ENCODE assay signal across 18 cellular contexts in the genomic region with DNA sequence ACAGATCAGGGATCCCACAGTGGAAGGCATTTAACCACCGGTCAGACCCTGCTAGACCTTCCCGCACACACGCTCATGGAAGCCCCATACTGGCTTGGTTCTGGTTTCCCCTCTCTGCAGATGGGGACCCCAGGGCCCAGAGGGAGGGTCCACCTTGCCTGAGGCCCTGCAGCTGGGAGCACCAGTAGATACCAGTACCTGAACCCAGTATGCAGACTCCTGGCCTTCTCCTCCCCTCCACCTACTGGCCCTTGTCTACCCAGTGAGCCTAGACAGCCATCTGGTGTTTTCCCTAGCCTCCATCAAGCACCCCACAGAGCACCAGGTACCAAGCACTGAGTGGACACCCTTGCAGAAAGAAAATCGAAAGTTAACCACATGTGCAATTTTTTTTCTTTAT.
A peak's percentile ranks its signal among the peaks of the same experiment; 100 is the strongest.
DNase-seq lines count a peak whose midpoint lies in the region; ATAC-seq and TF ChIP-seq lines count a peak whose summit lies in the region.
"Had no signal": no experiment of that assay in that cellular context is flagged by ENCODE, and none has a peak within 500 bp of the region (broad histone marks: within the 10 kb centered on the region; RNA-seq: fewer than 3 reads in every experiment).

No MANE protein-coding gene starts in this region.

- no peaks in the 10 kb centered on the region for H3K79me2 ChIP-seq in GM23338 (replicated peaks; ENCODE audit: insufficient read depth)
- H3K79me2 ChIP-seq in OCI-LY7 (ENCODE audit: insufficient read depth, low read depth, low read length), result no peaks in the 10 kb centered on the region

- H3K9me2 ChIP-seq in GM23338 (ENCODE audit: insufficient read depth) (no peaks in the 10 kb centered on the region), OCI-LY7 (ENCODE audit: insufficient read depth, low read length) (no peaks in the 10 kb centered on the region)

- POLR2A ChIA-PET in OCI-LY7 (lab: Charles Lee), result no interaction called here

- H3K27ac Mint-ChIP-seq in GM23338, result peak overlapping the region; percentile 57; the same call in 1 of the 2 replicates
- H3K27ac Mint-ChIP-seq: activated CD4-positive, alpha-beta T cell treated with anti-CD3 and anti-CD28 coated beads, Interleukin-2, amount 10 ng/mL, durations not matched to agents 7 days and 5 days; activated naive CD4-positive, alpha-beta T cell treated with anti-CD3 and anti-CD28 coated beads, Interleukin-2, amount 50 U/mL, for 24 hours; CD4-positive, alpha-beta T cell had no signal

- H3K4me1 Mint-ChIP-seq in GM23338, result peaks cover 45% of the 10 kb centered on the region
- H3K4me1 Mint-ChIP-seq: activated CD4-positive, alpha-beta T cell treated with anti-CD3 and anti-CD28 coated beads, Interleukin-2, amount 10 ng/mL, durations not matched to agents 7 days and 5 days; activated naive CD4-positive, alpha-beta T cell treated with anti-CD3 and anti-CD28 coated beads, Interleukin-2, amount 50 U/mL, for 24 hours had no signal

- peaks cover 20% of the 10 kb centered on the region for H3K4me1 ChIP-seq in GM23338 (ENCODE audit: insufficient read depth)
- H3K4me1 ChIP-seq in OCI-LY7 (ENCODE audit: insufficient read depth, low read length, poor library complexity, severe bottlenecking), result peaks cover 65% of the 10 kb centered on the region
- H3K4me1 ChIP-seq: heart left ventricle, thyroid gland had no signal

- H3K27ac ChIP-seq in GM23338 (ENCODE audit: low read depth), result no peak overlapping the region
- H3K27ac ChIP-seq in OCI-LY7 (ENCODE audit: low read depth, low read length, poor library complexity, severe bottlenecking), result peak overlapping the region; percentile 6
- H3K27ac ChIP-seq: brain microvascular endothelial cell, heart left ventricle, KMS-11, thyroid gland had no signal

- no TSS peak for BruUV-seq in OCI-LY7 (replicated peaks; lab: Mats Ljungman, UMichigan)

- H3K36me3 ChIP-seq in GM23338 (ENCODE audit: insufficient read depth) (no peaks in the 10 kb centered on the region), OCI-LY7 (ENCODE audit: insufficient read depth, low read length) (no peaks in the 10 kb centered on the region)
- H3K36me3 ChIP-seq: brain microvascular endothelial cell, heart left ventricle, thyroid gland had no signal

- peaks cover 3% of the 10 kb centered on the region for H3K27me3 Mint-ChIP-seq in GM23338 (ENCODE audit: insufficient read depth, low read depth, poor library complexity)

- CTCF ChIA-PET in OCI-LY7 (lab: Charles Lee; ENCODE audit: unreplicated experiment), result no interaction called here

- no peaks in the 10 kb centered on the region for H4K20me1 ChIP-seq in GM23338 (replicated peaks; ENCODE audit: insufficient read depth)
- H4K20me1 ChIP-seq in OCI-LY7 (ENCODE audit: insufficient read depth, low read length), result no peaks in the 10 kb centered on the region

- ATAC-seq in GM23338, result no peak; the same call in 2 of the 3 replicates
- no peak for ATAC-seq in GM18498 (IDR thresholded peaks at IDR 0.05; ENCODE audit: unreplicated experiment)
- ATAC-seq: mucosa of descending colon had no signal

- H3K27me3 ChIP-seq in GM23338 (ENCODE audit: insufficient read depth), result no peaks in the 10 kb centered on the region
- H3K27me3 ChIP-seq: thyroid gland had no signal

- DNase-seq in NCI-H2107 treated with DMSO at 0.1 percent for 48 hours (lab: John Stamatoyannopoulos, UW; ENCODE audit: unreplicated experiment) (peak; percentile 35), NCI-H2107 (lab: John Stamatoyannopoulos, UW) (no peak), GM23338 (ENCODE audit: low spot score) (no peak), OCI-LY7 (ENCODE audit: low spot score) (peak; percentile 62), mesenteric fat pad (ENCODE audit: low spot score) (peak; percentile 51), GM19238 (ENCODE audit: insufficient read length, low spot score) (no peak), HPDE6-E6E7 (ENCODE audit: extremely low spot score) (no peak)
- DNase-seq: activated CD4-positive, alpha-beta T cell treated with anti-CD3 and anti-CD28 coated beads, Interleukin-2, amount 10 ng/mL, durations not matched to agents 7 days and 5 days; activated T-cell treated with anti-CD3 and anti-CD28 coated beads, Interleukin-2, amount 50 U/mL, for 1 hour; brain microvascular endothelial cell; CD4-positive, alpha-beta T cell; mucosa of descending colon; SIG-M5; thyroid gland had no signal

- TF ChIP-seq CTCF in GM23338 (conservative IDR thresholded peaks at IDR 0.05; ENCODE audit: low read depth in 2 of 2) (peak in 1 of 2 experiments; percentile 55; a peak in 2 of 4 replicates), OCI-LY7 (conservative IDR thresholded peaks at IDR 0.05; ENCODE audit: low read length) (peak; percentile 63; the same call in 1 of the 2 replicates)

- intact Hi-C loops in OCI-LY7 (cut with micrococcal nuclease; ENCODE audit: unreplicated experiment), result no loop called here

- H3K4me2 ChIP-seq in GM23338 (no peak overlapping the region), OCI-LY7 (ENCODE audit: low read length) (peak overlapping the region; percentile 31; the same call in 1 of the 2 replicates)
- H3K4me2 ChIP-seq: KMS-11 had no signal

- H3K9me3 Mint-ChIP-seq in GM23338, result no peaks in the 10 kb centered on the region
- H3K9me3 Mint-ChIP-seq: activated CD4-positive, alpha-beta T cell treated with anti-CD3 and anti-CD28 coated beads, Interleukin-2, amount 10 ng/mL, durations not matched to agents 7 days and 5 days; activated naive CD4-positive, alpha-beta T cell treated with anti-CD3 and anti-CD28 coated beads, Interleukin-2, amount 50 U/mL, for 24 hours; CD4-positive, alpha-beta T cell had no signal

- H3F3A ChIP-seq in GM23338 (replicated peaks; ENCODE audit: low read depth), result no peaks in the 10 kb centered on the region

- no peaks in the 10 kb centered on the region for H3K9me3 ChIP-seq in OCI-LY7 (ENCODE audit: low read length)
- H3K9me3 ChIP-seq: heart left ventricle, mucosa of descending colon, thyroid gland had no signal

- no peak overlapping the region for H3K4me3 Mint-ChIP-seq in GM23338
- H3K4me3 Mint-ChIP-seq: activated CD4-positive, alpha-beta T cell treated with anti-CD3 and anti-CD28 coated beads, Interleukin-2, amount 10 ng/mL, durations not matched to agents 7 days and 5 days; activated naive CD4-positive, alpha-beta T cell treated with anti-CD3 and anti-CD28 coated beads, Interleukin-2, amount 50 U/mL, for 24 hours; CD4-positive, alpha-beta T cell had no signal

- H3K4me3 ChIP-seq in GM23338 (no peak overlapping the region), OCI-LY7 (ENCODE audit: low read depth, low read length, poor library complexity, severe bottlenecking) (no peak overlapping the region)
- H3K4me3 ChIP-seq: heart left ventricle, mucosa of descending colon, thyroid gland had no signal

- no peaks in the 10 kb centered on the region for H3K36me3 Mint-ChIP-seq in GM23338 (ENCODE audit: low read depth)
- H3K36me3 Mint-ChIP-seq: activated naive CD4-positive, alpha-beta T cell treated with anti-CD3 and anti-CD28 coated beads, Interleukin-2, amount 50 U/mL, for 24 hours had no signal

- H2AFZ ChIP-seq in GM23338 (no peak overlapping the region), OCI-LY7 (ENCODE audit: low read length) (no peak overlapping the region)

TF ChIP-seq in GM23338, 12 proteins besides CTCF, POLR2A, EP300 and RAD21 (continues in another document):
- TF ChIP-seq CREB1 (CRISPR knock-in tag; IDR thresholded peaks at IDR 0.05; ENCODE audit: low read depth), result no peak

Comparison
In these comparisons a context has a peak if more than half of its experiments do, and no peak if none do; other contexts are left out.
1. DNase-seq: peak in NCI-H2107 treated with DMSO at 0.1 percent for 48 hours (single experiment), OCI-LY7 (single experiment) and mesenteric fat pad (single experiment); none in NCI-H2107 (single experiment), GM23338 (single experiment), GM19238 (single experiment) and HPDE6-E6E7 (single experiment).